In genomic region chr12:68367136-68367535, GRCh38 we compare ENCODE assay signal across 16 cellular contexts. TPM values are rescaled to one million over a fixed set of nuclear protein-coding genes. Genes with fewer than 3 reads are reported as not detected.
DNase-seq lines count a peak whose midpoint lies in the region; ATAC-seq and TF ChIP-seq lines count a peak whose summit lies in the region.
"Had no signal": no experiment of that assay in that cellular context is flagged by ENCODE, and none has a peak within 500 bp of the region (broad histone marks: within the 10 kb centered on the region; RNA-seq: fewer than 3 reads in every experiment).

No MANE protein-coding gene starts in this region.

- peaks cover 15% of the 10 kb centered on the region for H3F3A ChIP-seq in Loucy (ENCODE audit: low read depth)

- no peak overlapping the region for H3K4me3 Mint-ChIP-seq in type B pancreatic cell
- H3K4me3 Mint-ChIP-seq: endodermal cell, mesothelial cell of epicardium, neural crest cell had no signal

- H3K9me2 ChIP-seq in Loucy (replicated peaks; ENCODE audit: low read depth, low read length) = no peaks in the 10 kb centered on the region

- H3K4me2 ChIP-seq in Loucy (ENCODE audit: low read depth, low read length, poor library complexity, severe bottlenecking) = peak overlapping the region; percentile 92

- H3K9me3 ChIP-seq in Loucy (ENCODE audit: insufficient read depth, low read depth, low read length) (no peaks in the 10 kb centered on the region), lower lobe of right lung (no peaks in the 10 kb centered on the region)
- H3K9me3 ChIP-seq: body of pancreas, stomach, transverse colon had no signal

- TF ChIP-seq CTCF in Loucy (conservative IDR thresholded peaks at IDR 0.05; ENCODE audit: low read length) (no peak), lower lobe of right lung (IDR thresholded peaks at IDR 0.05) (no peak), GM13977 (IDR thresholded peaks at IDR 0.05; ENCODE audit: extremely low read depth, insufficient read depth, missing control alignments) (no peak), type B pancreatic cell (conservative IDR thresholded peaks at IDR 0.05) (no peak)

- peaks cover 80% of the 10 kb centered on the region for H3K4me1 ChIP-seq in Loucy (ENCODE audit: insufficient read depth, low read length, poor library complexity, severe bottlenecking)
- H3K4me1 ChIP-seq in lower lobe of right lung = peaks cover 52% of the 10 kb centered on the region

- no peaks in the 10 kb centered on the region for H3K9me3 Mint-ChIP-seq in type B pancreatic cell
- H3K9me3 Mint-ChIP-seq: endodermal cell, mesothelial cell of epicardium, neural crest cell had no signal

- H3K36me3 ChIP-seq in Loucy (ENCODE audit: insufficient read depth, low read length) = no peaks in the 10 kb centered on the region
- no peaks in the 10 kb centered on the region for H3K36me3 ChIP-seq in lower lobe of right lung
- H3K36me3 ChIP-seq: stomach, transverse colon had no signal

- intact Hi-C loops in lower lobe of right lung (cut with DNase I) = no loop called here

- H3K4me3 ChIP-seq in Loucy (ENCODE audit: low read length, poor library complexity, severe bottlenecking) (no peak overlapping the region), lower lobe of right lung (no peak overlapping the region)
- H3K4me3 ChIP-seq: body of pancreas, stomach, transverse colon had no signal

- H3K36me3 Mint-ChIP-seq in type B pancreatic cell = no peaks in the 10 kb centered on the region
- H3K36me3 Mint-ChIP-seq: mesothelial cell of epicardium had no signal

- no peaks in the 10 kb centered on the region for H3K27me3 ChIP-seq in Loucy (ENCODE audit: insufficient read depth, low read length, poor library complexity, severe bottlenecking)
- no peaks in the 10 kb centered on the region for H3K27me3 ChIP-seq in lower lobe of right lung (ENCODE audit: low read depth)
- H3K27me3 ChIP-seq: body of pancreas, stomach, transverse colon had no signal

- peak; percentile 10 for DNase-seq in stimulated activated CD4-positive, alpha-beta T cell treated with anti-CD3 and anti-CD28 coated beads, Interleukin-15, amount 100 ng/mL, for 24 hours
- no peak for DNase-seq in stimulated activated CD4-positive, alpha-beta T cell treated with anti-CD3 and anti-CD28 coated beads, Interleukin-4, amount 100 ng/mL, for 1 hour
- DNase-seq in lower lobe of right lung = no peak
- no peak for DNase-seq in GM13977 (ENCODE audit: low spot score)
- DNase-seq in type B pancreatic cell (ENCODE audit: extremely low spot score, unreplicated experiment) = no peak
- no peak for DNase-seq in LoVo (ENCODE audit: low spot score)
- DNase-seq: body of pancreas; endodermal cell; head of caudate nucleus; NCI-H524 treated with DMSO at 0.1 percent for 48 hours; stimulated activated CD4-positive, alpha-beta T cell treated with anti-CD3 and anti-CD28 coated beads, Interleukin-2, amount 100 ng/mL, for 48 hours; stomach; transverse colon had no signal

- peaks cover 28% of the 10 kb centered on the region for H3K4me1 Mint-ChIP-seq in type B pancreatic cell (ENCODE audit: unreplicated experiment)

- in situ Hi-C loops in GM13977 (cut with MboI; ENCODE audit: low pct_unique_long_range_greater_than_20kb, low sequenced_read_pairs, unreplicated experiment) = loop anchor here (25.0 kb wide), 1 partner anchor 245 kb away; the partner anchor contains the start of gene RAP1B

- peak overlapping the region; percentile 25 for H3K27ac ChIP-seq in lower lobe of right lung
- H3K27ac ChIP-seq: body of pancreas, transverse colon had no signal

- H3K9ac ChIP-seq in Loucy (ENCODE audit: low read depth, low read length, poor library complexity, severe bottlenecking) = peak overlapping the region; percentile 89

- no peaks in the 10 kb centered on the region for H4K20me1 ChIP-seq in Loucy (ENCODE audit: insufficient read depth, low read length, poor library complexity, severe bottlenecking)

- ATAC-seq in lower lobe of right lung = no peak
- ATAC-seq: body of pancreas had no signal

- no peak overlapping the region for H3K27ac Mint-ChIP-seq in type B pancreatic cell
- H3K27ac Mint-ChIP-seq: endodermal cell, mesothelial cell of epicardium had no signal

- no peaks in the 10 kb centered on the region for H3K27me3 Mint-ChIP-seq in type B pancreatic cell

- no peaks in the 10 kb centered on the region for H3K79me2 ChIP-seq in Loucy (ENCODE audit: insufficient read depth, low read length)

- no peak overlapping the region; the same call in 1 of the 2 replicates for H2AFZ ChIP-seq in Loucy (ENCODE audit: low read length)

RNA-seq across cellular contexts. Expression of gene MDM1, which starts 35.0 kb away (rescaled TPM):
- 13.8 TPM for total RNA-seq in lower lobe of right lung
- 12.9 and 24.0 TPM in 2 replicates for total RNA-seq in type B pancreatic cell (ENCODE audit: low replicate concordance)
